Comparison of ENCODE assay signal across 25 cellular contexts in genomic region chr18:4631239-4631638, GRCh38.
"Had no signal": no experiment of that assay in that cellular context is flagged by ENCODE, and none has a peak within 500 bp of the region (broad histone marks: within the 10 kb centered on the region; RNA-seq: fewer than 3 reads in every experiment).

No MANE protein-coding gene starts in this region.

- H3K36me3 ChIP-seq: brain microvascular endothelial cell, cardiac muscle cell, MG63, SJSA1 had no signal

- H3K27ac ChIP-seq: brain microvascular endothelial cell, cardiac muscle cell, SJSA1 had no signal

- ATAC-seq: PC-3, T-helper 17 cell had no signal

- H3K36me3 Mint-ChIP-seq: activated naive CD4-positive, alpha-beta T cell treated with anti-CD3 and anti-CD28 coated beads, Interleukin-2, amount 10 ng/mL, durations not matched to agents 7 days and 5 days; activated naive CD8-positive, alpha-beta T cell treated with anti-CD3 and anti-CD28 coated beads for 36 hours had no signal

- H3K27me3 Mint-ChIP-seq: activated B cell treated with CpG ODN at 0.5 μM for 24 hours; activated CD4-positive, alpha-beta memory T cell treated with anti-CD3 and anti-CD28 coated beads, Interleukin-2, amount 10 ng/mL, durations not matched to agents 7 days and 5 days; activated CD4-positive, alpha-beta T cell treated with anti-CD3 and anti-CD28 coated beads, Interleukin-2, amount 10 ng/mL, durations not matched to agents 7 days and 5 days; activated naive CD4-positive, alpha-beta T cell treated with anti-CD3 and anti-CD28 coated beads, Interleukin-2, amount 10 ng/mL, durations not matched to agents 7 days and 5 days; activated naive CD8-positive, alpha-beta T cell treated with anti-CD3 and anti-CD28 coated beads for 36 hours; T-helper 17 cell had no signal

- DNase-seq: activated B cell treated with CpG ODN at 0.5 μM for 24 hours; activated CD4-positive, alpha-beta memory T cell treated with anti-CD3 and anti-CD28 coated beads, Interleukin-2, amount 10 ng/mL, durations not matched to agents 7 days and 5 days; activated CD4-positive, alpha-beta T cell treated with anti-CD3 and anti-CD28 coated beads, Interleukin-2, amount 10 ng/mL, durations not matched to agents 7 days and 5 days; activated gamma-delta T cell treated with Interleukin-2 at 50 U/mL for 16 hours; activated naive CD4-positive, alpha-beta T cell treated with anti-CD3 and anti-CD28 coated beads, Interleukin-2, amount 10 ng/mL, durations not matched to agents 7 days and 5 days; activated naive CD8-positive, alpha-beta T cell treated with anti-CD3 and anti-CD28 coated beads for 36 hours; activated T-cell treated with anti-CD3 and anti-CD28 coated beads for 4 hours; activated T-cell treated with anti-CD3 and anti-CD28 coated beads, Interleukin-2, amount 50 U/mL, for 48 hours; brain microvascular endothelial cell; MG63; MV-4-11; NCI-H1092 treated with DMSO at 0.1 percent for 48 hours; NCI-H1436; NCI-H1694 treated with DMSO at 0.1 percent for 48 hours; NCI-H2029 treated with DMSO at 0.1 percent for 48 hours; NCI-H345; NCI-H510A treated with DMSO at 0.1 percent for 48 hours; PC-3; SHP77; T-helper 17 cell; T-helper 9 cell had no signal

- H3K27me3 ChIP-seq: brain microvascular endothelial cell, cardiac muscle cell, MG63 had no signal

- FAIRE-seq: RCC 7860 had no signal

- H3K4me3 Mint-ChIP-seq: activated B cell treated with CpG ODN at 0.5 μM for 24 hours; activated CD4-positive, alpha-beta memory T cell treated with anti-CD3 and anti-CD28 coated beads, Interleukin-2, amount 10 ng/mL, durations not matched to agents 7 days and 5 days; activated CD4-positive, alpha-beta T cell treated with anti-CD3 and anti-CD28 coated beads, Interleukin-2, amount 10 ng/mL, durations not matched to agents 7 days and 5 days; activated naive CD4-positive, alpha-beta T cell treated with anti-CD3 and anti-CD28 coated beads, Interleukin-2, amount 10 ng/mL, durations not matched to agents 7 days and 5 days; activated naive CD8-positive, alpha-beta T cell treated with anti-CD3 and anti-CD28 coated beads for 36 hours; T-helper 17 cell had no signal

- H3K27ac Mint-ChIP-seq: activated B cell treated with CpG ODN at 0.5 μM for 24 hours; activated CD4-positive, alpha-beta memory T cell treated with anti-CD3 and anti-CD28 coated beads, Interleukin-2, amount 10 ng/mL, durations not matched to agents 7 days and 5 days; activated CD4-positive, alpha-beta T cell treated with anti-CD3 and anti-CD28 coated beads, Interleukin-2, amount 10 ng/mL, durations not matched to agents 7 days and 5 days; activated naive CD4-positive, alpha-beta T cell treated with anti-CD3 and anti-CD28 coated beads, Interleukin-2, amount 10 ng/mL, durations not matched to agents 7 days and 5 days; activated naive CD8-positive, alpha-beta T cell treated with anti-CD3 and anti-CD28 coated beads for 36 hours; activated T-helper 2 cell treated with anti-CD3 and anti-CD28 coated beads, Interferon-gamma antibody, Interleukin-2, Interleukin-4, amounts not matched to agents 10 μg/mL and 5 μg/mL and 100 μg/mL, durations not matched to agents 14 hours and 24 hours and 36 hours; T-helper 17 cell had no signal

- H3K4me3 ChIP-seq: cardiac muscle cell, MG63, SJSA1 had no signal

- H3K4me1 Mint-ChIP-seq: activated B cell treated with CpG ODN at 0.5 μM for 24 hours; activated CD4-positive, alpha-beta memory T cell treated with anti-CD3 and anti-CD28 coated beads, Interleukin-2, amount 10 ng/mL, durations not matched to agents 7 days and 5 days; activated CD4-positive, alpha-beta T cell treated with anti-CD3 and anti-CD28 coated beads, Interleukin-2, amount 10 ng/mL, durations not matched to agents 7 days and 5 days; activated naive CD4-positive, alpha-beta T cell treated with anti-CD3 and anti-CD28 coated beads, Interleukin-2, amount 10 ng/mL, durations not matched to agents 7 days and 5 days; activated naive CD8-positive, alpha-beta T cell treated with anti-CD3 and anti-CD28 coated beads for 36 hours; T-helper 17 cell had no signal

- H3K9me3 ChIP-seq: MG63, SJSA1 had no signal

- H3K4me1 ChIP-seq: SJSA1 had no signal
